ENCODE assay signal across 24 cellular contexts in genomic region chr6:53014744-53015143, GRCh38. TPM values are rescaled to one million over a fixed set of nuclear protein-coding genes. Genes with fewer than 3 reads are reported as not detected.
DNase-seq lines count a peak whose midpoint lies in the region; ATAC-seq and TF ChIP-seq lines count a peak whose summit lies in the region.
"Had no signal": no experiment of that assay in that cellular context is flagged by ENCODE, and none has a peak within 500 bp of the region (broad histone marks: within the 10 kb centered on the region; RNA-seq: fewer than 3 reads in every experiment).

No MANE protein-coding gene starts in this region.

- no peaks in the 10 kb centered on the region for H3K9me3 Mint-ChIP-seq in chondrocyte (ENCODE audit: low read depth)
- H3K9me3 Mint-ChIP-seq: activated CD4-positive, alpha-beta T cell treated with anti-CD3 and anti-CD28 coated beads, Interleukin-2, amount 10 ng/mL, durations not matched to agents 24 days and 14 days; IgD-negative memory B cell had no signal

- H3K27ac Mint-ChIP-seq in chondrocyte (ENCODE audit: unreplicated experiment), result peak overlapping the region; percentile 70
- H3K27ac Mint-ChIP-seq: activated CD4-positive, alpha-beta T cell treated with anti-CD3 and anti-CD28 coated beads, Interleukin-2, amount 10 ng/mL, durations not matched to agents 24 days and 14 days; IgD-negative memory B cell had no signal

- H3K4me1 ChIP-seq in GM23248 (ENCODE audit: insufficient read depth), result peaks cover 33% of the 10 kb centered on the region
- H3K4me1 ChIP-seq in left lung, result peaks cover 0 to 6% of the 10 kb centered on the region in 2 donors
- H3K4me1 ChIP-seq in upper lobe of right lung, result peaks cover 6% of the 10 kb centered on the region
- H3K4me1 ChIP-seq in gastroesophageal sphincter, result peaks cover 0 to 7% (median 0%) of the 10 kb centered on the region in 3 donors
- H3K4me1 ChIP-seq: adrenal gland, uterus had no signal

- intact Hi-C loops in left lung (cut with DNase I) (no loop called here), upper lobe of right lung (cut with DNase I) (no loop called here)

- DNase-seq in GM23248, result peak; percentile 72
- no peak for DNase-seq in chondrocyte (ENCODE audit: low spot score)
- no peak for DNase-seq in left lung
- DNase-seq in upper lobe of right lung, result no peak
- no peak for DNase-seq in OCI-M1 (lab: John Stamatoyannopoulos, UW)
- DNase-seq in stimulated activated CD4-positive, alpha-beta T cell treated with anti-CD3 and anti-CD28 coated beads, Interleukin-2, amount 100 ng/mL, for 48 hours, result no peak
- DNase-seq: activated CD4-positive, alpha-beta T cell treated with anti-CD3 and anti-CD28 coated beads, Interleukin-2, amount 10 ng/mL, durations not matched to agents 24 days and 14 days; activated naive CD4-positive, alpha-beta T cell; activated T-cell treated with anti-CD3 and anti-CD28 coated beads, Interleukin-2, amount 50 U/mL, for 48 hours; adrenal gland; foreskin melanocyte; NCI-H1105; NCI-H2029; NCI-H345; NCI-H82; Right ventricle myocardium superior; stimulated activated CD4-positive, alpha-beta T cell treated with anti-CD3 and anti-CD28 coated beads, Interleukin-1b, Interleukin-23, amount 100 ng/mL, for 48 hours; substantia nigra; T-helper 9 cell; uterus; WERI-Rb-1 had no signal

- H3F3A ChIP-seq in GM23248 (ENCODE audit: insufficient read depth), result peaks cover 23% of the 10 kb centered on the region

- ATAC-seq in left lung (no peak), upper lobe of right lung (no peak), gastroesophageal sphincter (no peak)

- no peaks in the 10 kb centered on the region for H3K27me3 Mint-ChIP-seq in chondrocyte (ENCODE audit: low read depth)
- H3K27me3 Mint-ChIP-seq: activated CD4-positive, alpha-beta T cell treated with anti-CD3 and anti-CD28 coated beads, Interleukin-2, amount 10 ng/mL, durations not matched to agents 24 days and 14 days; IgD-negative memory B cell had no signal

- TF ChIP-seq CTCF in chondrocyte (IDR thresholded peaks at IDR 0.05), result no peak
- TF ChIP-seq CTCF in left lung (IDR thresholded peaks at IDR 0.05), result no peak
- TF ChIP-seq CTCF in upper lobe of right lung (IDR thresholded peaks at IDR 0.05), result no peak
- no peak for TF ChIP-seq CTCF in gastroesophageal sphincter (IDR thresholded peaks at IDR 0.05)

- H3K4me3 Mint-ChIP-seq in chondrocyte (ENCODE audit: unreplicated experiment), result no peak overlapping the region
- H3K4me3 Mint-ChIP-seq: activated CD4-positive, alpha-beta T cell treated with anti-CD3 and anti-CD28 coated beads, Interleukin-2, amount 10 ng/mL, durations not matched to agents 24 days and 14 days; IgD-negative memory B cell had no signal

- H3K4me1 Mint-ChIP-seq in chondrocyte (ENCODE audit: low read depth), result peaks cover 25% of the 10 kb centered on the region
- H3K4me1 Mint-ChIP-seq: activated CD4-positive, alpha-beta T cell treated with anti-CD3 and anti-CD28 coated beads, Interleukin-2, amount 10 ng/mL, durations not matched to agents 24 days and 14 days; IgD-negative memory B cell had no signal

- peaks cover 21% of the 10 kb centered on the region; the same call in 1 of the 2 replicates for H3K36me3 ChIP-seq in GM23248 (ENCODE audit: low read depth)
- peaks cover 0 to 76% of the 10 kb centered on the region in 2 donors for H3K36me3 ChIP-seq in left lung
- peaks cover 86% of the 10 kb centered on the region for H3K36me3 ChIP-seq in upper lobe of right lung
- peaks cover 5 to 97% of the 10 kb centered on the region in 2 donors for H3K36me3 ChIP-seq in gastroesophageal sphincter
- H3K36me3 ChIP-seq: uterus had no signal

- H3K4me3 ChIP-seq in GM23248 (0 out of 2 replicates have a peak overlapping the region, but pooled peaks have one; percentile 22), left lung (no peak overlapping the region), upper lobe of right lung (no peak overlapping the region), gastroesophageal sphincter (no peak overlapping the region)
- H3K4me3 ChIP-seq: adrenal gland, uterus had no signal

- peak overlapping the region; percentile 62 for H3K4me2 ChIP-seq in GM23248 (ENCODE audit: unreplicated experiment)

- peak overlapping the region; percentile 89 for H3K27ac ChIP-seq in GM23248
- peak overlapping the region; percentile 19 to 71 for H3K27ac ChIP-seq in left lung
- peak overlapping the region; percentile 74 for H3K27ac ChIP-seq in upper lobe of right lung
- H3K27ac ChIP-seq in gastroesophageal sphincter, result peak overlapping the region in 1 of 4 donors; percentile 34
- H3K27ac ChIP-seq: epithelial cell of prostate, uterus, WERI-Rb-1 had no signal

- no peak for TF ChIP-seq EP300 in gastroesophageal sphincter (IDR thresholded peaks at IDR 0.05)

- H3K27me3 ChIP-seq in GM23248 (replicated peaks; ENCODE audit: insufficient read depth), result no peaks in the 10 kb centered on the region
- no peaks in the 10 kb centered on the region for H3K27me3 ChIP-seq in left lung
- no peaks in the 10 kb centered on the region for H3K27me3 ChIP-seq in upper lobe of right lung
- H3K27me3 ChIP-seq in gastroesophageal sphincter, result no peaks in the 10 kb centered on the region
- H3K27me3 ChIP-seq: adrenal gland, uterus had no signal

- H3K36me3 Mint-ChIP-seq in chondrocyte (ENCODE audit: low read depth), result peaks cover 26% of the 10 kb centered on the region

- H3K9me2 ChIP-seq in GM23248 (ENCODE audit: insufficient read depth), result no peaks in the 10 kb centered on the region

- H3K9me3 ChIP-seq in GM23248 (ENCODE audit: low read depth) (no peaks in the 10 kb centered on the region), left lung (no peaks in the 10 kb centered on the region), upper lobe of right lung (no peaks in the 10 kb centered on the region), gastroesophageal sphincter (no peaks in the 10 kb centered on the region)
- H3K9me3 ChIP-seq: adrenal gland, uterus had no signal

- in situ Hi-C loops in GM23248 (cut with MboI), result no loop called here

- no peaks in the 10 kb centered on the region for H3K79me2 ChIP-seq in GM23248 (ENCODE audit: insufficient read depth)

- 0 out of 2 replicates have a peak overlapping the region, but pooled peaks have one; percentile 5 for H2AFZ ChIP-seq in GM23248

- H4K20me1 ChIP-seq in GM23248 (ENCODE audit: insufficient read depth), result no peaks in the 10 kb centered on the region

- TF ChIP-seq POLR2A in gastroesophageal sphincter (IDR thresholded peaks at IDR 0.05), result no peak

- peak overlapping the region; percentile 58 for H3K9ac ChIP-seq in GM23248

- WGBS in GM23248 (ENCODE audit: low coverage in 1 of 2, low lambda C conversion rate in 2 of 2, missing lambda C conversion rate in 2 of 2), 2 experiments, result 49 to 50% methylated on average over 1 of the region's 1 CpG
- WGBS in gastroesophageal sphincter (ENCODE audit: low coverage in 1 of 2), 2 donors, result 63% methylated on average over 1 of the region's 1 CpG; no CpG with 5 or more reads in 1 of the 2 donors

RNA-seq across cellular contexts. Expression of gene GSTA4, which starts 19.7 kb away (rescaled TPM):
- total RNA-seq in GM23248 (2014; rRNA removed; shearing (Covaris generic)), result 26.5 and 28.6 TPM in 2 replicates
- 33.7 and 37.9 TPM in 2 replicates for polyA plus RNA-seq in GM23248 (2016; fragmentation: Nextera tagmentation; extraction: Ambion mirVana)
- 30.9 to 43.4 TPM (median 31.4 TPM) in 3 replicates for total RNA-seq in chondrocyte
- total RNA-seq in left lung, result 10 to 100 TPM; 49.1 to 63.0 TPM
- 72.4 TPM for total RNA-seq in upper lobe of right lung
- 10 to 100 TPM; 19.3 to 40.4 (median 26.9) TPM for total RNA-seq in gastroesophageal sphincter

RNA-seq across cellular contexts. Expression of gene CILK1, which starts 46.9 kb away (rescaled TPM):
- 11.1 and 15.6 TPM in 2 replicates for total RNA-seq in GM23248 (2014; rRNA removed; shearing (Covaris generic))
- 6.0 and 6.5 TPM in 2 replicates for polyA plus RNA-seq in GM23248 (2016; fragmentation: Nextera tagmentation; extraction: Ambion mirVana)
- 15.3 to 15.4 TPM (median 15.3 TPM) in 3 replicates for total RNA-seq in chondrocyte
- total RNA-seq in left lung, result 10 to 100 TPM; 12.3 to 13.7 TPM
- total RNA-seq in upper lobe of right lung, result 14.4 TPM
- total RNA-seq in gastroesophageal sphincter, result 10 to 100 TPM; 18.7 to 34.6 (median 31.5) TPM

RNA-seq across cellular contexts. Expression of gene FBXO9, which starts 50.5 kb away (rescaled TPM):
- total RNA-seq in GM23248 (2014; rRNA removed; shearing (Covaris generic)), result 48.4 and 59.6 TPM in 2 replicates
- 56.5 and 59.9 TPM in 2 replicates for polyA plus RNA-seq in GM23248 (2016; fragmentation: Nextera tagmentation; extraction: Ambion mirVana)
- total RNA-seq in chondrocyte, result 72.5 to 84.4 TPM (median 78.8 TPM) in 3 replicates
- total RNA-seq in left lung, result 100 to 1,000 TPM in 1 of 2 donors, 10 to 100 TPM in 1; 77.6 to 111 TPM
- total RNA-seq in upper lobe of right lung, result 101 TPM
- total RNA-seq in gastroesophageal sphincter, result 10 to 100 TPM; 65.0 to 95.9 (median 82.3) TPM
